19 cellular contexts compared by ENCODE assay signal in the genomic region with DNA sequence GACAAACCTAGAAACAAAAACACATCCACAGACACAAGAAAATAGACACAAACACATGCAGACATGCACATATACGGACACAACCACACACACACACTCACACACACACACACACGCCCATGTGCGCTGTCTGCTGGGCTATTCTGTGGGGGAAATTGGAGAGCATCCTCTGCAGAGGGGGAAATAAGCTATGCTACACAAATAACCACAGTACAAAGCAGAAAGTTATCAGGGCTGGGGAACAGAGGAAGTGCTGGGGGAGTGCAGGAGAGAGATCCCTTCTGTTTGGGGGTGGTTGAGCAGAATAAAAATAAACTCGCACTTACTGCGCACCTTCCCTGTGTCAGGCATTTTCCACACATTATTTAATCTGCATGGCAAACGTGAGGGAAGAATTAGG. TPM values are rescaled to one million over a fixed set of nuclear protein-coding genes. Genes with fewer than 3 reads are reported as not detected.
DNase-seq lines count a peak whose midpoint lies in the region; ATAC-seq, FAIRE-seq and TF ChIP-seq lines count a peak whose summit lies in the region.
"Had no signal": no experiment of that assay in that cellular context is flagged by ENCODE, and none has a peak within 500 bp of the region (broad histone marks: within the 10 kb centered on the region; RNA-seq: fewer than 3 reads in every experiment).

No MANE protein-coding gene starts in this region.

- H3K4me3 Mint-ChIP-seq in CD4-positive, alpha-beta T cell: no peak overlapping the region
- H3K4me3 Mint-ChIP-seq in central memory CD8-positive, alpha-beta T cell: peak overlapping the region; percentile 25
- H3K4me3 Mint-ChIP-seq: activated T-cell treated with anti-CD3 and anti-CD28 coated beads, Interleukin-2, amount 50 U/mL, for 72 hours had no signal

- peak; percentile 39 for ATAC-seq in CD4-positive, alpha-beta T cell (ENCODE audit: poor library complexity)
- ATAC-seq in central memory CD8-positive, alpha-beta T cell (replicated peaks; ENCODE audit: extremely low read depth, poor library complexity, severe bottlenecking): no peak
- no peak for ATAC-seq in HG03108 (IDR thresholded peaks at IDR 0.05; ENCODE audit: unreplicated experiment)
- ATAC-seq in GM18858 (IDR thresholded peaks at IDR 0.05; ENCODE audit: unreplicated experiment): no peak
- ATAC-seq: activated naive CD4-positive, alpha-beta T cell treated with anti-CD3 and anti-CD28 coated beads, Interleukin-2, amount 50 U/mL, for 72 hours; activated T-cell treated with anti-CD3 and anti-CD28 coated beads, Interleukin-2, amount 50 U/mL, for 72 hours; lower lobe of right lung; right lobe of liver had no signal

- POLR2A ChIA-PET in CD4-positive, alpha-beta T cell (lab: Charles Lee): no interaction called here
- POLR2A ChIA-PET in A673 (lab: Charles Lee; ENCODE audit: low non-redundant PET): no interaction called here

- H3K9me3 ChIP-seq in CD4-positive, alpha-beta T cell (ENCODE audit: control insufficient read depth, low read length): no peaks in the 10 kb centered on the region
- no peaks in the 10 kb centered on the region for H3K9me3 ChIP-seq in A673 (ENCODE audit: low read depth, low read length, poor library complexity, severe bottlenecking)
- H3K9me3 ChIP-seq: lower lobe of right lung, right lobe of liver, tibial nerve had no signal

- CTCF ChIA-PET in CD4-positive, alpha-beta T cell (lab: Charles Lee): no interaction called here
- CTCF ChIA-PET in A673 (lab: Charles Lee): interaction anchor here (0.6 kb wide), 1 partner anchor 22 kb away, joined by 3 read pairs; no protein-coding TSS in a partner anchor

- H3K27ac Mint-ChIP-seq in CD4-positive, alpha-beta T cell: no peak overlapping the region
- peak overlapping the region; percentile 11 for H3K27ac Mint-ChIP-seq in central memory CD8-positive, alpha-beta T cell (ENCODE audit: low read depth)
- H3K27ac Mint-ChIP-seq: activated T-cell treated with anti-CD3 and anti-CD28 coated beads, Interleukin-2, amount 50 U/mL, for 72 hours had no signal

- TF ChIP-seq CTCF in 22Rv1 (IDR thresholded peaks at IDR 0.05): no peak
- no peak for TF ChIP-seq CTCF in CD4-positive, alpha-beta T cell (IDR thresholded peaks at IDR 0.05)
- TF ChIP-seq CTCF in D721Med (IDR thresholded peaks at IDR 0.05; ENCODE audit: insufficient read depth, missing control alignments): no peak
- no peak for TF ChIP-seq CTCF in A673 (conservative IDR thresholded peaks at IDR 0.05; ENCODE audit: low read depth, low read length)

- DNase-seq in CD4-positive, alpha-beta T cell: peak in 1 of 10 experiments; percentile 7
- DNase-seq in OCI-M1 (lab: John Stamatoyannopoulos, UW) (peak; percentile 32), D721Med (ENCODE audit: insufficient read length, low spot score) (no peak), A673 (ENCODE audit: low spot score) (no peak)
- DNase-seq in central memory CD8-positive, alpha-beta T cell (ENCODE audit: low spot score in 2 of 2): no peak
- DNase-seq: activated T-cell treated with anti-CD3 and anti-CD28 coated beads, Interleukin-2, amount 50 U/mL, for 72 hours; COR-L47; dermis blood vessel endothelial cell; EL; GM23248; lower lobe of right lung; right lobe of liver had no signal

- H3K27me3 Mint-ChIP-seq in CD4-positive, alpha-beta T cell: no peaks in the 10 kb centered on the region
- no peaks in the 10 kb centered on the region for H3K27me3 Mint-ChIP-seq in central memory CD8-positive, alpha-beta T cell

- H3K4me1 ChIP-seq in A673 (ENCODE audit: insufficient read depth, low read length, poor library complexity, severe bottlenecking): peaks cover 4% of the 10 kb centered on the region
- H3K4me1 ChIP-seq: right lobe of liver had no signal

- peaks cover 26% of the 10 kb centered on the region for H3K4me1 Mint-ChIP-seq in CD4-positive, alpha-beta T cell (ENCODE audit: low read depth)
- peaks cover 32% of the 10 kb centered on the region for H3K4me1 Mint-ChIP-seq in central memory CD8-positive, alpha-beta T cell

- H3K36me3 Mint-ChIP-seq in CD4-positive, alpha-beta T cell (ENCODE audit: low read depth): no peaks in the 10 kb centered on the region
- H3K36me3 Mint-ChIP-seq in central memory CD8-positive, alpha-beta T cell (ENCODE audit: insufficient read depth): peaks cover 2% of the 10 kb centered on the region
- H3K36me3 Mint-ChIP-seq: activated naive CD4-positive, alpha-beta T cell treated with anti-CD3 and anti-CD28 coated beads, Interleukin-2, amount 50 U/mL, for 72 hours had no signal

- no peak overlapping the region for H3K4me3 ChIP-seq in A673 (ENCODE audit: low read depth, low read length, poor library complexity, severe bottlenecking)
- H3K4me3 ChIP-seq: GM23248, lower lobe of right lung, right lobe of liver, SK-N-MC, tibial nerve had no signal

- H3K9me3 Mint-ChIP-seq in CD4-positive, alpha-beta T cell: no peaks in the 10 kb centered on the region
- H3K9me3 Mint-ChIP-seq in central memory CD8-positive, alpha-beta T cell: no peaks in the 10 kb centered on the region
- H3K9me3 Mint-ChIP-seq: activated naive CD4-positive, alpha-beta T cell treated with anti-CD3 and anti-CD28 coated beads, Interleukin-2, amount 50 U/mL, for 72 hours; activated T-cell treated with anti-CD3 and anti-CD28 coated beads, Interleukin-2, amount 50 U/mL, for 72 hours had no signal

- BruUV-seq in A673 (replicated peaks; lab: Mats Ljungman, UMichigan): no TSS peak

- intact Hi-C loops in CD4-positive, alpha-beta T cell (cut with DNase I, micrococcal nuclease): no loop called here
- intact Hi-C loops in A673 (cut with micrococcal nuclease; ENCODE audit: unreplicated experiment): no loop called here

- H3K27me3 ChIP-seq in CD4-positive, alpha-beta T cell (ENCODE audit: control insufficient read depth, insufficient read depth, low read length): no peaks in the 10 kb centered on the region
- peaks cover 4% of the 10 kb centered on the region for H3K27me3 ChIP-seq in A673 (replicated peaks; ENCODE audit: insufficient read depth, low read depth, low read length, poor library complexity)
- H3K27me3 ChIP-seq: right lobe of liver had no signal

- FAIRE-seq in D721Med (lab: Jason Lieb, UNC): no peak
- FAIRE-seq: TTC549 had no signal

- H3K27ac ChIP-seq in 22Rv1: peak overlapping the region; percentile 62
- H3K27ac ChIP-seq in CD4-positive, alpha-beta T cell (ENCODE audit: low read depth, low read length): no peak overlapping the region
- no peak overlapping the region for H3K27ac ChIP-seq in A673 (ENCODE audit: low read depth, low read length, poor library complexity, severe bottlenecking)
- H3K27ac ChIP-seq: GM23248, lower lobe of right lung, right lobe of liver, SK-N-MC, tibial nerve had no signal

- no peaks in the 10 kb centered on the region for H3K36me3 ChIP-seq in A673 (ENCODE audit: insufficient read depth, low read length, poor library complexity, severe bottlenecking)
- H3K36me3 ChIP-seq: lower lobe of right lung, right lobe of liver, tibial nerve had no signal

RNA-seq across cellular contexts. Expression of gene IQSEC2, which starts 19.8 kb away (rescaled TPM):
- total RNA-seq in CD4-positive, alpha-beta T cell: 1 to 10 TPM in 1 of 2 experiments, under 1 TPM in 1; 0.85 to 2.2 TPM
- total RNA-seq in A673 (2021): 8.1 and 8.9 TPM in 2 replicates

RNA-seq across cellular contexts. Expression of gene KDM5C, which starts 36.6 kb away (rescaled TPM):
- 100 to 1,000 TPM; 236 to 237 TPM for total RNA-seq in CD4-positive, alpha-beta T cell
- 177 and 178 TPM in 2 replicates for total RNA-seq in A673 (2021)
